In genomic region chr4:112604590-112604989, GRCh38 we compare ENCODE assay signal across 1 cellular context.
TF ChIP-seq lines count a peak whose summit lies in the region.

No MANE protein-coding gene starts in this region.

TF ChIP-seq in GM23338, 12 proteins besides CTCF, POLR2A, EP300 and RAD21 (continued from another document):
- TF ChIP-seq ZNF462 (CRISPR knock-in tag; IDR thresholded peaks at IDR 0.05) = no peak
- TF ChIP-seq EZH2phosphoT487 (IDR thresholded peaks at IDR 0.05; ENCODE audit: unreplicated experiment) = no peak
- TF ChIP-seq ZNF114 (CRISPR knock-in tag; IDR thresholded peaks at IDR 0.05) = no peak
